ENCODE assay signal across 8 cellular contexts in genomic region chr2:225040862-225041209, GRCh38. TPM values are rescaled to one million over a fixed set of nuclear protein-coding genes. Genes with fewer than 3 reads are reported as not detected.
A peak's percentile ranks its signal among the peaks of the same experiment; 100 is the strongest.
DNase-seq lines count a peak whose midpoint lies in the region; ATAC-seq and TF ChIP-seq lines count a peak whose summit lies in the region.

No MANE protein-coding gene starts in this region.

- H2AFZ ChIP-seq in OCI-LY7 (ENCODE audit: low read length) = peak overlapping the region; percentile 80

- 6 to 22% (median 14%) methylated on average over 9 of the region's 9 CpGs for whole genome bisulfite sequencing in stomach, 5 donors

- no peak for TF ChIP-seq CTCF in GM12864 (IDR thresholded peaks at IDR 0.05; ENCODE audit: low read depth, low read length, missing control alignments)
- TF ChIP-seq CTCF in HFFc6 (IDR thresholded peaks at IDR 0.05) = no peak
- TF ChIP-seq CTCF in OCI-LY7 (conservative IDR thresholded peaks at IDR 0.05; ENCODE audit: low read length) = 0 out of 2 replicates have a peak, but pooled peaks have one; percentile 31
- TF ChIP-seq CTCF in brain (conservative IDR thresholded peaks at IDR 0.05) = no peak
- no peak for TF ChIP-seq CTCF in lower lobe of right lung (IDR thresholded peaks at IDR 0.05)
- TF ChIP-seq CTCF in stomach (IDR thresholded peaks at IDR 0.05) = no peak

- H3K4me3 Mint-ChIP-seq in HFFc6 (peak overlapping the region; percentile 97), brain (peak overlapping the region; percentile 73 to 89 (median 78))

- POLR2A ChIA-PET in OCI-LY7 (lab: Charles Lee) = interaction anchor here (0.6 to 1.2 kb wide), 4 partner anchors 10 to 655 kb away, joined by 3 to 6 read pairs (median 3); no protein-coding TSS in a partner anchor

- peak overlapping the region; percentile 64 for H3K4me3 ChIP-seq in GM12864 (ENCODE audit: low read depth, low read length)
- H3K4me3 ChIP-seq in OCI-LY7 (ENCODE audit: low read depth, low read length, poor library complexity, severe bottlenecking) = peak overlapping the region; percentile 85
- peak overlapping the region; percentile 74 for H3K4me3 ChIP-seq in lower lobe of right lung
- H3K4me3 ChIP-seq in stomach = peak overlapping the region; percentile 56 to 92 (median 62)

- no peaks in the 10 kb centered on the region for H3K9me3 ChIP-seq in OCI-LY7 (ENCODE audit: low read length)
- no peaks in the 10 kb centered on the region for H3K9me3 ChIP-seq in lower lobe of right lung
- no peaks in the 10 kb centered on the region for H3K9me3 ChIP-seq in stomach

- H3K9me3 Mint-ChIP-seq in HFFc6 (no peaks in the 10 kb centered on the region), brain (peaks cover 0 to 4% (median 0%) of the 10 kb centered on the region in 5 experiments)

- H4K20me1 ChIP-seq in OCI-LY7 (ENCODE audit: insufficient read depth, low read length) = no peaks in the 10 kb centered on the region

- H3K27ac Mint-ChIP-seq in HFFc6 = peak overlapping the region; percentile 84
- peak overlapping the region in 2 of 5 experiments; percentile 71 to 72 for H3K27ac Mint-ChIP-seq in brain

- H3K9me2 ChIP-seq in OCI-LY7 (ENCODE audit: insufficient read depth, low read length) = no peaks in the 10 kb centered on the region

- TF ChIP-seq EP300 in stomach (IDR thresholded peaks at IDR 0.05) = no peak

- H3K4me2 ChIP-seq in OCI-LY7 (ENCODE audit: low read length) = peak overlapping the region; percentile 93

- H3K27me3 Mint-ChIP-seq in HFFc6 (ENCODE audit: insufficient read depth) (no peaks in the 10 kb centered on the region; the same call in 1 of the 2 replicates), brain (peaks cover 55% of the 10 kb centered on the region)

- DNase-seq in GM12864 (ENCODE audit: low read depth) (no peak), HFFc6 (peak; percentile 20), OCI-LY7 (ENCODE audit: low spot score) (peak; percentile 55), lower lobe of right lung (no peak), stomach (no peak), NCI-H748 (lab: John Stamatoyannopoulos, UW; ENCODE audit: unreplicated experiment) (no peak), SIG-M5 (lab: John Stamatoyannopoulos, UW) (no peak)

- ATAC-seq in lower lobe of right lung = peak; percentile 7 to 31

- H3K27ac ChIP-seq in OCI-LY7 (ENCODE audit: low read depth, low read length, poor library complexity, severe bottlenecking) = peak overlapping the region; percentile 51
- peak overlapping the region; percentile 72 for H3K27ac ChIP-seq in lower lobe of right lung
- H3K27ac ChIP-seq in stomach = peak overlapping the region in 4 of 5 donors; percentile 4 to 63 (median 60)

- H3K36me3 ChIP-seq in OCI-LY7 (ENCODE audit: insufficient read depth, low read length) = no peaks in the 10 kb centered on the region
- H3K36me3 ChIP-seq in lower lobe of right lung = no peaks in the 10 kb centered on the region
- no peaks in the 10 kb centered on the region for H3K36me3 ChIP-seq in stomach

- H3K36me3 Mint-ChIP-seq in HFFc6 (ENCODE audit: low read depth) (peaks cover 32% of the 10 kb centered on the region), brain (no peaks in the 10 kb centered on the region)

- H3K27me3 ChIP-seq in lower lobe of right lung (ENCODE audit: low read depth) = peaks cover 20% of the 10 kb centered on the region
- H3K27me3 ChIP-seq in stomach = peaks cover 0 to 45% (median 19%) of the 10 kb centered on the region in 3 donors

- H3K79me2 ChIP-seq in OCI-LY7 (ENCODE audit: insufficient read depth, low read depth, low read length) = peaks cover 7% of the 10 kb centered on the region; the same call in 1 of the 2 replicates

- H3K4me1 ChIP-seq in OCI-LY7 (ENCODE audit: insufficient read depth, low read length, poor library complexity, severe bottlenecking) (peaks cover 17% of the 10 kb centered on the region), lower lobe of right lung (peaks cover 35% of the 10 kb centered on the region), stomach (peaks cover 9 to 26% (median 23%) of the 10 kb centered on the region in 4 donors)

- no peak for TF ChIP-seq POLR2A in stomach (IDR thresholded peaks at IDR 0.05)

- BruUV-seq in OCI-LY7 (replicated peaks; lab: Mats Ljungman, UMichigan) = TSS peak; percentile 44

- CTCF ChIA-PET in OCI-LY7 (lab: Charles Lee; ENCODE audit: unreplicated experiment) = no interaction called here

- intact Hi-C loops in OCI-LY7 (cut with micrococcal nuclease; ENCODE audit: unreplicated experiment) = no loop called here
- intact Hi-C loops in lower lobe of right lung (cut with DNase I) = no loop called here
- intact Hi-C loops in stomach (cut with DNase I; ENCODE audit: low total_unique reads) = no loop called here

- peaks cover 64% of the 10 kb centered on the region for H3K4me1 Mint-ChIP-seq in HFFc6 (ENCODE audit: low read depth)
- peaks cover 23% of the 10 kb centered on the region for H3K4me1 Mint-ChIP-seq in brain

RNA-seq across cellular contexts. Expression of gene DOCK10, which starts 1.4 kb away (rescaled TPM):
- 10 to 100 TPM; 61.1 to 78.8 (median 75.8) TPM for total RNA-seq in HFFc6 (2021; fragmentation: NEBNext Ultra II Directional; extraction: Animal tissue kit (Norgen Biotek cat#: 25700))
- total RNA-seq in OCI-LY7 (2014; rRNA removed; shearing (Covaris generic)) = 40.8 and 51.5 TPM in 2 replicates
- 68.2 and 78.2 TPM in 2 replicates for total RNA-seq in OCI-LY7 (2022)
- polyA plus RNA-seq in brain (ENCODE audit: insufficient read depth, low read depth, low replicate concordance) = 10.0 TPM
- total RNA-seq in lower lobe of right lung = 52.3 TPM
- total RNA-seq in stomach = 10 to 100 TPM in 3 of 5 donors, 1 to 10 TPM in 1, under 1 TPM in 1; 0.89 to 33.8 (median 19.7) TPM
- polyA plus RNA-seq in stomach = 1 to 10 TPM; 1.6 to 2.0 (median 1.7) TPM

Comparison
In these comparisons a context has a peak if more than half of its experiments do, and no peak if none do; other contexts are left out.
1. DNase-seq: peak in HFFc6 (single experiment) and OCI-LY7 (single experiment); none in GM12864 (single experiment), lower lobe of right lung (single experiment), stomach (single experiment), NCI-H748 (single experiment) and SIG-M5 (single experiment).
2. Peak in every context shown above with its lines, with median percentiles within 50 percentile points of each other: H3K4me3 ChIP-seq and H3K27ac ChIP-seq.